Comparison of ENCODE assay signal across 10 cellular contexts in genomic region chr4:122647656-122648055, GRCh38. TPM values are rescaled to one million over a fixed set of nuclear protein-coding genes. Genes with fewer than 3 reads are reported as not detected.
"Had no signal": no experiment of that assay in that cellular context is flagged by ENCODE, and none has a peak within 500 bp of the region (broad histone marks: within the 10 kb centered on the region; RNA-seq: fewer than 3 reads in every experiment).

No MANE protein-coding gene starts in this region.

- H3K27ac ChIP-seq: HL-60, KMS-11 had no signal

- FAIRE-seq: HepG2, HTR-8/SVneo had no signal

- DNase-seq: IMR-90, KBM-7, KG1 had no signal

- H3K4me2 ChIP-seq: KMS-11 had no signal

- ATAC-seq: HepG2 had no signal

- H3K9ac ChIP-seq: KMS-11 had no signal

RNA-seq across cellular contexts. Expression of gene IL21, which starts 26.8 kb away (rescaled TPM):
- total RNA-seq: HepG2, HT-29, HT1080, IMR-90 had no signal
- polyA plus RNA-seq: HepG2, IgD-negative memory B cell, IMR-90 had no signal
